8 cellular contexts compared by ENCODE assay signal in genomic region chr11:65117206-65118096, GRCh38. TPM values are rescaled to one million over a fixed set of nuclear protein-coding genes. Genes with fewer than 3 reads are reported as not detected.
DNase-seq lines count a peak whose midpoint lies in the region; ATAC-seq lines count a peak whose summit lies in the region.

TSS of gene ZNHIT2 (minus strand) at chr11:65117701. CDS start at chr11:65117653, 48 bp downstream.

- peaks cover 48% of the 10 kb centered on the region for H3K4me1 ChIP-seq in mononuclear cell (ENCODE audit: insufficient read depth, low read length)

- H3K27me3 Mint-ChIP-seq in IgD-negative memory B cell: no peaks in the 10 kb centered on the region

- no peaks in the 10 kb centered on the region for H3K9me3 Mint-ChIP-seq in IgD-negative memory B cell

- H3K36me3 Mint-ChIP-seq in IgD-negative memory B cell: peaks cover 7% of the 10 kb centered on the region

- no peaks in the 10 kb centered on the region for H3K9me3 ChIP-seq in mononuclear cell (ENCODE audit: low read depth, low read length)

- H3K27me3 ChIP-seq in mononuclear cell (ENCODE audit: insufficient read depth, low read length): no peaks in the 10 kb centered on the region

- H3K4me3 Mint-ChIP-seq in IgD-negative memory B cell: peak within 1 kb of the TSS; percentile 86 to 96 (median 90)

- peak; percentile 54 for ATAC-seq in GM21528 (IDR thresholded peaks at IDR 0.05; ENCODE audit: low FRiP score, unreplicated experiment)

- H3K4me1 Mint-ChIP-seq in IgD-negative memory B cell: peaks cover 21 to 41% (median 26%) of the 10 kb centered on the region in 3 donors

- DNase-seq in DMS153 (lab: John Stamatoyannopoulos, UW) (peak; percentile 98), OCI-M1 (lab: John Stamatoyannopoulos, UW) (peak; percentile 99), activated T-cell treated with anti-CD3 and anti-CD28 coated beads for 4 hours (peak; percentile 100), epidermal melanocyte (ENCODE audit: insufficient read length, low spot score) (peak; percentile 93)
- DNase-seq in stimulated activated CD8-positive, alpha-beta memory T cell treated with anti-CD3 and anti-CD28 coated beads, Interleukin-4, amount 100 ng/mL, for 24 hours (ENCODE audit: low read depth): peak; percentile 100

- peak within 1 kb of the TSS; percentile 90 to 94 (median 92) for H3K27ac Mint-ChIP-seq in IgD-negative memory B cell

- peak within 1 kb of the TSS; percentile 68 for H3K4me3 ChIP-seq in mononuclear cell (ENCODE audit: low read length)

RNA-seq across cellular contexts. Expression of gene ZNHIT2, which starts in this region (rescaled TPM):
- polyA plus RNA-seq in IgD-negative memory B cell: 20.2 TPM
- total RNA-seq in mononuclear cell: 5.7 TPM

Comparison
In these comparisons a context has a peak if more than half of its experiments do, and no peak if none do; other contexts are left out.
1. Peak in every context shown above with its lines: DNase-seq, ATAC-seq and H3K4me3 ChIP-seq.